ENCODE assay signal across 9 cellular contexts in the genomic region with DNA sequence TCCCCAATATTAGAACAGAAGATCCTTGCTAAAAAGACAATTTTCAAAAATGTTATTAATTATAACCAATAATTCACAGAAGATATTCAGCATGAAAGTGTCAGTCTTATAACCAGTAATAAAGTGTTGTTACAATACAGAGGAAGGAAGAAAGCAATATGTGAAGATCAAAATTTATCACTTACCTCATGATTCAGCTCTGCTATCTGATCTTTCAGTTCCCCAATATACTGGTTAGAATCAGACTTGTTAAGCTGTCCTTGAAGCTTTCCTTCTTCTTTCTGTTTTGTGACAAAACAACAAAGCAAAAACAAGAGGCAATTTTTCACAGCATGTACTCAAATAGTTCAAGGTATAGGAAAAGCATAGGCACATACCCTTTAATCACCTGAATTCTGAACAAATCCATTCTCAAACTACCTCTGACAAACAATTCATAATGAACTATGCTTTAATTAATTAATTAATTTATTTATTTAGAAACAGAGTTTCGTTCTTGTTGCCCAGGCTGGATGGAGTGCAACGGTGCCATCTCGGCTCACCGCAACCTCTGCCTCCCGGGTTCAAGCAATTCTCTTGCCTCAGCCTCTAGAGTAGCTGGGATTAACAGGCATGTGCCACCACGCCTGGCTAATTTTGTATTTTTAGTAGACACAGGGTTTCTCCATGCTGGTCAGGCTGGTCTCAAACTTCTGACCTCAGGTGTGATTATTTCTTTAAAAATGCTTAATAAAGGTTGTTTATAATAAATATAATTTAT.
DNase-seq lines count a peak whose midpoint lies in the region; ATAC-seq and TF ChIP-seq lines count a peak whose summit lies in the region.
"Had no signal": no experiment of that assay in that cellular context is flagged by ENCODE, and none has a peak within 500 bp of the region (broad histone marks: within the 10 kb centered on the region; RNA-seq: fewer than 3 reads in every experiment).

No MANE protein-coding gene starts in this region.

- ATAC-seq in HG02884 (IDR thresholded peaks at IDR 0.05; ENCODE audit: unreplicated experiment): peak; percentile 97

- peak; percentile 62 for DNase-seq in GM10266 (ENCODE audit: extremely low spot score)
- DNase-seq in GM19240 (ENCODE audit: insufficient read length, low spot score): peak; percentile 10
- peak; percentile 14 for DNase-seq in NAMALWA (ENCODE audit: low spot score)
- no peak for DNase-seq in middle frontal gyrus (ENCODE audit: extremely low spot score, low spot score)
- DNase-seq in 8988T: no peak
- DNase-seq in activated naive CD4-positive, alpha-beta T cell (lab: John Stamatoyannopoulos, UW): no peak
- no peak for DNase-seq in COLO829 (ENCODE audit: low spot score)
- DNase-seq: CD4-positive, alpha-beta memory T cell had no signal

- no peak for TF ChIP-seq CTCF in GM10266 (IDR thresholded peaks at IDR 0.05; ENCODE audit: control insufficient read depth, insufficient read depth, low read depth, missing control alignments)

Comparison
In these comparisons a context has a peak if more than half of its experiments do, and no peak if none do; other contexts are left out.
1. DNase-seq: peak in GM10266 (single experiment), GM19240 (single experiment) and NAMALWA (single experiment); none in middle frontal gyrus (single experiment), 8988T (single experiment), activated naive CD4-positive, alpha-beta T cell (0 of 4) and COLO829 (single experiment).